37 cellular contexts compared by ENCODE assay signal in genomic region chr15:36866896-36867295, GRCh38.
DNase-seq lines count a peak whose midpoint lies in the region; ATAC-seq, FAIRE-seq and TF ChIP-seq lines count a peak whose summit lies in the region.
"Had no signal": no experiment of that assay in that cellular context is flagged by ENCODE, and none has a peak within 500 bp of the region (broad histone marks: within the 10 kb centered on the region; RNA-seq: fewer than 3 reads in every experiment).

No MANE protein-coding gene starts in this region.

- intact Hi-C loops in K562 (cut with micrococcal nuclease), result no loop called here
- intact Hi-C loops in thyroid gland (cut with DNase I), result no loop called here

- BruUV-seq in K562 (replicated peaks; lab: Mats Ljungman, UMichigan), result no TSS peak

- H3K4me3 Mint-ChIP-seq in mesothelial cell of epicardium, result no peak overlapping the region
- no peak overlapping the region for H3K4me3 Mint-ChIP-seq in activated naive CD4-positive, alpha-beta T cell treated with anti-CD3 and anti-CD28 coated beads, Interleukin-2, amount 10 ng/mL, durations not matched to agents 7 days and 5 days
- H3K4me3 Mint-ChIP-seq: B cell; CD14-positive monocyte; CD4-positive, alpha-beta memory T cell; CD4-positive, alpha-beta T cell; CD4-positive, CD25-positive, alpha-beta regulatory T cell; CD8-positive, alpha-beta memory T cell; CD8-positive, alpha-beta T cell had no signal

- H3K9ac ChIP-seq in K562 (ENCODE audit: insufficient read depth in 1 of 2, low read depth in 2 of 2, low read length in 2 of 2), result no peak overlapping the region
- H3K9ac ChIP-seq: BLaER1; BLaER1 treated with 17β-estradiol and CSF1 and Interleukin-3, amounts not matched to agents 10 nM and 100 nM had no signal

- TF ChIP-seq POLR2A in H54 (IDR thresholded peaks at IDR 0.05; ENCODE audit: low read depth, low read length) (no peak), K562 (conservative IDR thresholded peaks at IDR 0.05) (no peak), thyroid gland (IDR thresholded peaks at IDR 0.05) (no peak)

- H3K9me3 Mint-ChIP-seq in mesothelial cell of epicardium, result peaks cover 3% of the 10 kb centered on the region
- no peaks in the 10 kb centered on the region for H3K9me3 Mint-ChIP-seq in activated naive CD4-positive, alpha-beta T cell treated with anti-CD3 and anti-CD28 coated beads, Interleukin-2, amount 10 ng/mL, durations not matched to agents 7 days and 5 days
- H3K9me3 Mint-ChIP-seq: CD8-positive, alpha-beta T cell had no signal

- FAIRE-seq in H54 (lab: Jason Lieb, UNC) (peak; percentile 27), K562 (lab: Jason Lieb, UNC) (no peak)
- FAIRE-seq: A204.1, A549, D721Med had no signal

- no peaks in the 10 kb centered on the region for H3K36me3 ChIP-seq in K562 (ENCODE audit: control insufficient read depth, insufficient read depth, low read length)
- no peaks in the 10 kb centered on the region for H3K36me3 ChIP-seq in thyroid gland
- H3K36me3 ChIP-seq: BE2C; BLaER1; BLaER1 treated with 17β-estradiol and CSF1 and Interleukin-3, amounts not matched to agents 10 nM and 100 nM had no signal

- H2AFZ ChIP-seq in K562 (ENCODE audit: low read depth, low read length), result no peak overlapping the region

- H3K27ac Mint-ChIP-seq in mesothelial cell of epicardium, result peak overlapping the region; percentile 45
- no peak overlapping the region for H3K27ac Mint-ChIP-seq in activated naive CD4-positive, alpha-beta T cell treated with anti-CD3 and anti-CD28 coated beads, Interleukin-2, amount 10 ng/mL, durations not matched to agents 7 days and 5 days
- H3K27ac Mint-ChIP-seq: B cell; CD14-positive monocyte; CD4-positive, alpha-beta memory T cell; CD4-positive, alpha-beta T cell; CD4-positive, CD25-positive, alpha-beta regulatory T cell; CD8-positive, alpha-beta memory T cell; CD8-positive, alpha-beta T cell had no signal

- peak; percentile 8 for DNase-seq in EH (ENCODE audit: low read depth)
- DNase-seq in H54 (ENCODE audit: insufficient read length, low spot score), result no peak
- DNase-seq in K562 (ENCODE audit: extremely low read depth in 1 of 4, low spot score in 3 of 4), result no peak
- DNase-seq in mesothelial cell of epicardium (ENCODE audit: low spot score in 2 of 2, unreplicated experiment in 2 of 2), result no peak
- DNase-seq in thyroid gland, result no peak
- DNase-seq in activated gamma-delta T cell (lab: John Stamatoyannopoulos, UW), result no peak
- no peak for DNase-seq in activated naive CD4-positive, alpha-beta T cell treated with anti-CD3 and anti-CD28 coated beads, Interleukin-2, amount 10 ng/mL, durations not matched to agents 7 days and 5 days
- DNase-seq: 8988T; ACHN; AML-193; BE2C; C1 segment of cervical spinal cord; Caco-2; Calu3; CD4-positive, alpha-beta memory T cell; CD4-positive, alpha-beta T cell; CD4-positive, CD25-positive, alpha-beta regulatory T cell; CD8-positive, alpha-beta memory T cell; CD8-positive, alpha-beta T cell; COR-L47; DMS 273 treated with DMSO at 0.1 percent for 48 hours; DMS153; DMS53; DMS79; DMS79 treated with DMSO at 0.1 percent for 48 hours; DND-41; EL had no signal

- POLR2A ChIA-PET in K562 (lab: Yijun Ruan, JAX), result no interaction called here

- no peaks in the 10 kb centered on the region for H3K27me3 Mint-ChIP-seq in mesothelial cell of epicardium (ENCODE audit: low read depth)
- no peaks in the 10 kb centered on the region for H3K27me3 Mint-ChIP-seq in activated naive CD4-positive, alpha-beta T cell treated with anti-CD3 and anti-CD28 coated beads, Interleukin-2, amount 10 ng/mL, durations not matched to agents 7 days and 5 days
- H3K27me3 Mint-ChIP-seq: CD4-positive, alpha-beta memory T cell; CD4-positive, alpha-beta T cell; CD4-positive, CD25-positive, alpha-beta regulatory T cell; CD8-positive, alpha-beta memory T cell had no signal

- CTCF ChIA-PET in K562 (lab: Yijun Ruan, JAX; ENCODE audit: low intra/inter-chr PET ratio), result no interaction called here
- CTCF ChIA-PET in activated naive CD4-positive, alpha-beta T cell treated with anti-CD3 and anti-CD28 coated beads, Interleukin-2, amount 10 ng/mL, durations not matched to agents 7 days and 5 days (lab: Charles Lee), result no interaction called here

- H3K4me1 Mint-ChIP-seq in mesothelial cell of epicardium, result peaks cover 47% of the 10 kb centered on the region
- no peaks in the 10 kb centered on the region for H3K4me1 Mint-ChIP-seq in activated naive CD4-positive, alpha-beta T cell treated with anti-CD3 and anti-CD28 coated beads, Interleukin-2, amount 10 ng/mL, durations not matched to agents 7 days and 5 days
- H3K4me1 Mint-ChIP-seq: B cell; CD14-positive monocyte; CD4-positive, alpha-beta memory T cell; CD4-positive, CD25-positive, alpha-beta regulatory T cell; CD8-positive, alpha-beta memory T cell had no signal

- no peaks in the 10 kb centered on the region for H3K79me2 ChIP-seq in K562 (ENCODE audit: control insufficient read depth, insufficient read depth, low read length)

- H3K36me3 Mint-ChIP-seq in mesothelial cell of epicardium, result peaks cover 8% of the 10 kb centered on the region
- H3K36me3 Mint-ChIP-seq in activated naive CD4-positive, alpha-beta T cell treated with anti-CD3 and anti-CD28 coated beads, Interleukin-2, amount 10 ng/mL, durations not matched to agents 7 days and 5 days, result no peaks in the 10 kb centered on the region
- H3K36me3 Mint-ChIP-seq: CD14-positive monocyte; CD4-positive, alpha-beta memory T cell; CD4-positive, CD25-positive, alpha-beta regulatory T cell; CD8-positive, alpha-beta memory T cell; CD8-positive, alpha-beta T cell had no signal

- H3K27ac ChIP-seq in K562 (ENCODE audit: extremely low read depth, low read depth, low read length) (no peak overlapping the region), thyroid gland (no peak overlapping the region)
- H3K27ac ChIP-seq: 22Rv1; A549; BLaER1; BLaER1 treated with 17β-estradiol and CSF1 and Interleukin-3, amounts not matched to agents 10 nM and 100 nM; C4-2B had no signal

- no peaks in the 10 kb centered on the region for H4K20me1 ChIP-seq in K562 (replicated peaks; ENCODE audit: control insufficient read depth, insufficient read depth, low read length)
- H4K20me1 ChIP-seq: BLaER1; BLaER1 treated with 17β-estradiol and CSF1 and Interleukin-3, amounts not matched to agents 10 nM and 100 nM had no signal

- WGBS in K562 (ENCODE audit: insufficient coverage, low coverage, missing lambda C conversion rate), result 6% methylated on average over 3 of the region's 3 CpGs
- WGBS in thyroid gland, 2 donors, result 95 to 97% methylated on average over 3 of the region's 3 CpGs

- H3K4me1 ChIP-seq in K562 (replicated peaks in 1 of 2; ENCODE audit: control insufficient read depth in 2 of 2, insufficient read depth in 2 of 2, low read length in 2 of 2) (no peaks in the 10 kb centered on the region), thyroid gland (no peaks in the 10 kb centered on the region)
- H3K4me1 ChIP-seq: A549; BE2C; BLaER1; BLaER1 treated with 17β-estradiol and CSF1 and Interleukin-3, amounts not matched to agents 10 nM and 100 nM; Caco-2 had no signal

- H3K4me3 ChIP-seq in K562 (no peak overlapping the region), thyroid gland (replicated peaks in 1 of 3) (no peak overlapping the region)
- H3K4me3 ChIP-seq: A549; BLaER1; BLaER1 treated with 17β-estradiol and CSF1 and Interleukin-3, amounts not matched to agents 10 nM and 100 nM had no signal

- H3K27me3 ChIP-seq in K562 (ENCODE audit: control insufficient read depth in 2 of 2, insufficient read depth in 2 of 2, low read length in 2 of 2) (no peaks in the 10 kb centered on the region; a peak in 1 of 5 replicates), thyroid gland (no peaks in the 10 kb centered on the region)
- H3K27me3 ChIP-seq: BE2C; BLaER1; BLaER1 treated with 17β-estradiol and CSF1 and Interleukin-3, amounts not matched to agents 10 nM and 100 nM had no signal

- ATAC-seq in K562, result no peak
- no peak for ATAC-seq in GM21723 (IDR thresholded peaks at IDR 0.05; ENCODE audit: unreplicated experiment)
- ATAC-seq: A549; CD8-positive, alpha-beta T cell had no signal

- no peak overlapping the region for H3K4me2 ChIP-seq in K562 (ENCODE audit: insufficient read depth, low read length)
- H3K4me2 ChIP-seq: A549; BLaER1; BLaER1 treated with 17β-estradiol and CSF1 and Interleukin-3, amounts not matched to agents 10 nM and 100 nM had no signal

- TF ChIP-seq EP300 in K562 (IDR thresholded peaks at IDR 0.05; ENCODE audit: low read length), result no peak

- H3K9me1 ChIP-seq in K562 (ENCODE audit: control insufficient read depth, insufficient read depth, low read length), result no peaks in the 10 kb centered on the region

- TF ChIP-seq CTCF in K562 (IDR thresholded peaks at IDR 0.05 in 2 of 3, conservative IDR thresholded peaks at IDR 0.05 in 1 of 3; ENCODE audit: insufficient read depth in 2 of 3, low read depth in 1 of 3, low read length in 3 of 3) (no peak), mesothelial cell of epicardium (IDR thresholded peaks at IDR 0.05; ENCODE audit: unreplicated experiment) (no peak), thyroid gland (IDR thresholded peaks at IDR 0.05) (no peak)

- TF ChIP-seq RAD21 in K562 (CRISPR knock-in tag; conservative IDR thresholded peaks at IDR 0.05 in 1 of 2, IDR thresholded peaks at IDR 0.05 in 1 of 2), result no peak

- H3K9me3 ChIP-seq in K562 (replicated peaks; ENCODE audit: control insufficient read depth, insufficient read depth, low read depth, low read length), result no peaks in the 10 kb centered on the region
- H3K9me3 ChIP-seq in thyroid gland, result no peaks in the 10 kb centered on the region
- H3K9me3 ChIP-seq: A549; BE2C; BLaER1; BLaER1 treated with 17β-estradiol and CSF1 and Interleukin-3, amounts not matched to agents 10 nM and 100 nM; Caco-2 had no signal

- in situ Hi-C loops in K562 (cut with MboI), result loop anchor here (25.0 kb wide), 1 partner anchor 605 kb away; no protein-coding TSS in a partner anchor
